7 cellular contexts compared by ENCODE assay signal in the genomic region with DNA sequence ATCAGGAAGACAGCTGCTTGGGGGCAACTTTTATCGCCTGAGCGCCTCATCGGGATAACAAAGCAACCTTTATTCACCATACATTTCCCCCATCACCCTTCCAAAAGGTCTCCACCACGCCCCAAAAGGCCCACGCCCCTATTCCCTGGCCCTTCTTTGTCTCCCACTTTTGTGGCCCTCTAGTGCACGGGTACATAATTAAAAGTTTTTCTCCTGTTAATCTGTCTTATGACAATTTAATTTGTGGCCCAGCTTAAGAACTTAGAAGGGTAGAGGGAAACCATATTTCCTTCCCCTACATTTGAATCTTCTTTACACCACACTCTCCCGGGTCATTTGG. TPM values are rescaled to one million over a fixed set of nuclear protein-coding genes. Genes with fewer than 3 reads are reported as not detected.
DNase-seq lines count a peak whose midpoint lies in the region; ATAC-seq, FAIRE-seq and TF ChIP-seq lines count a peak whose summit lies in the region.

No MANE protein-coding gene starts in this region.

- DNase-seq in SJSA1 (ENCODE audit: low read depth in 1 of 2, low spot score in 2 of 2) (no peak), natural killer cell (no peak), HuH-7.5 (ENCODE audit: low spot score) (no peak), H54 (ENCODE audit: insufficient read length, low spot score) (no peak)

- H3K4me1 ChIP-seq in SJSA1 (replicated peaks): peaks cover 13% of the 10 kb centered on the region
- peaks cover 16 to 17% of the 10 kb centered on the region in 2 donors for H3K4me1 ChIP-seq in duodenal mucosa (ENCODE audit: control insufficient read depth in 1 of 2, insufficient read depth in 2 of 2, low read length in 2 of 2)

- H3K9ac ChIP-seq in duodenal mucosa (ENCODE audit: low read depth in 1 of 2, low read length in 2 of 2): peak overlapping the region; percentile 72 to 86

- peak overlapping the region; percentile 99 for H3K4me3 ChIP-seq in SJSA1
- H3K4me3 ChIP-seq in duodenal mucosa (ENCODE audit: low read depth in 1 of 2, low read length in 2 of 2): peak overlapping the region; percentile 87 to 94

- peak; percentile 1 for ATAC-seq in GM18519 (IDR thresholded peaks at IDR 0.05; ENCODE audit: low FRiP score, unreplicated experiment)
- peak; percentile 10 for ATAC-seq in HG02938 (IDR thresholded peaks at IDR 0.05; ENCODE audit: unreplicated experiment)
- ATAC-seq in natural killer cell: peak in 1 of 3 donors; percentile 4

- no peak for FAIRE-seq in H54 (lab: Jason Lieb, UNC)

- H3K27me3 Mint-ChIP-seq in natural killer cell (ENCODE audit: low read depth in 2 of 2): peaks cover 19 to 26% of the 10 kb centered on the region in 2 donors

- H3K4me1 Mint-ChIP-seq in natural killer cell: peaks cover 38 to 39% of the 10 kb centered on the region in 2 donors

- H3K9me3 ChIP-seq in SJSA1 (replicated peaks): no peaks in the 10 kb centered on the region
- no peaks in the 10 kb centered on the region for H3K9me3 ChIP-seq in duodenal mucosa (ENCODE audit: control insufficient read depth in 1 of 2, low read length in 2 of 2)

- H3K36me3 ChIP-seq in SJSA1 (peaks cover 5% of the 10 kb centered on the region), duodenal mucosa (ENCODE audit: control insufficient read depth in 1 of 2, insufficient read depth in 2 of 2, low read length in 2 of 2) (peaks cover 1 to 5% of the 10 kb centered on the region in 2 donors)

- TF ChIP-seq POLR2A in H54 (IDR thresholded peaks at IDR 0.05; ENCODE audit: low read depth, low read length): no peak

- H3K27me3 ChIP-seq in SJSA1 (replicated peaks) (no peaks in the 10 kb centered on the region), duodenal mucosa (ENCODE audit: control insufficient read depth in 1 of 2, insufficient read depth in 2 of 2, low read length in 2 of 2) (no peaks in the 10 kb centered on the region)

- peak overlapping the region; percentile 79 to 80 for H3K27ac Mint-ChIP-seq in natural killer cell

- H3K27ac ChIP-seq in SJSA1 (peak overlapping the region; percentile 50), duodenal mucosa (ENCODE audit: low read depth, low read length) (peak overlapping the region; percentile 30)

- H3K9me3 Mint-ChIP-seq in natural killer cell: no peaks in the 10 kb centered on the region

- H3K36me3 Mint-ChIP-seq in natural killer cell: no peaks in the 10 kb centered on the region

- H3K4me3 Mint-ChIP-seq in natural killer cell: peak overlapping the region; percentile 91

- intact Hi-C loops in natural killer cell (cut with micrococcal nuclease): loop anchor here (2.0 to 5.0 kb wide), 3 partner anchors 46 to 262 kb away; a partner anchor contains a TSS

- no peak for TF ChIP-seq CTCF in natural killer cell (IDR thresholded peaks at IDR 0.05)

RNA-seq across cellular contexts. Expression of a gene that starts 0.6 kb away (rescaled TPM):
- 7.3 and 16.0 TPM in 2 replicates for total RNA-seq in SJSA1 (2014; rRNA removed; shearing (Covaris generic))
- 10 to 100 TPM; 19.1 to 27.6 (median 21.9) TPM for total RNA-seq in natural killer cell

RNA-seq across cellular contexts. Expression of a gene that starts 20.8 kb away (rescaled TPM):
- 2.1 and 3.6 TPM in 2 replicates for total RNA-seq in SJSA1 (2014; rRNA removed; shearing (Covaris generic))
- 10 to 100 TPM; 25.1 to 34.6 (median 34.4) TPM for total RNA-seq in natural killer cell

RNA-seq across cellular contexts. Expression of a gene that starts 46.0 kb away (rescaled TPM):
- 31.1 TPM in 2 replicates for total RNA-seq in SJSA1 (2014; rRNA removed; shearing (Covaris generic))
- total RNA-seq in natural killer cell: 10 to 100 TPM; 33.7 to 49.8 (median 49.5) TPM
